15 cellular contexts compared by ENCODE assay signal in the genomic region with DNA sequence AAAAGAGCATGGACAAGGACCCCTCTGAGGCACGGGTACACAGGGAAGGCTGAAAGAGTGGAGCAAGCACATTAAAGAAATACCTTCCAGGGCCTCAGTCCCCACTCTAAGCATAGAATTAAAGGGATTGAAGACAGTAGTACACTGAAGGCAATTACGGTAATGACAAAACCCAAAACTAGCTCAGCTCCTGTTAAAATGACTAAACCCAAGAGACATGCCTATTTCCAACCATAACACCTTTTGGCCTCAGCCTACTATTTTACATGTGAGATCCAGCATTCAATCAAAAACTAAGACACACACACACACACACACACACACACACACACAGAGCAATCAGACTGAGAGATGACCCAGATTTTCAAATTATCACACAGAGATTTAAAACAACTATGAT. TPM values are rescaled to one million over a fixed set of nuclear protein-coding genes. Genes with fewer than 3 reads are reported as not detected.
A peak's percentile ranks its signal among the peaks of the same experiment; 100 is the strongest.
DNase-seq lines count a peak whose midpoint lies in the region; ATAC-seq, FAIRE-seq and TF ChIP-seq lines count a peak whose summit lies in the region.
"Had no signal": no experiment of that assay in that cellular context is flagged by ENCODE, and none has a peak within 500 bp of the region (broad histone marks: within the 10 kb centered on the region; RNA-seq: fewer than 3 reads in every experiment).

No MANE protein-coding gene starts in this region.

- RAD21 ChIA-PET in GM12878 (lab: Charles Lee; ENCODE audit: unreplicated experiment) = interaction anchor here (1.0 to 1.2 kb wide), 2 partner anchors 15 to 159 kb away, joined by 5 read pairs; no protein-coding TSS in a partner anchor

- H3K9ac ChIP-seq in GM12878 (ENCODE audit: control insufficient read depth, insufficient read depth, low read length) = no peak overlapping the region

- 46% methylated on average over 2 of the region's 2 CpGs for WGBS in GM12878 (ENCODE audit: insufficient coverage, insufficient replicate concordance, low lambda C conversion rate, missing lambda C conversion rate)

- no peak overlapping the region for H2AFZ ChIP-seq in GM23338
- no peak overlapping the region for H2AFZ ChIP-seq in GM12878 (ENCODE audit: control insufficient read depth, low read depth, low read length)

- H3K4me1 ChIP-seq in CD4-positive, CD25-positive, alpha-beta regulatory T cell (ENCODE audit: control insufficient read depth, insufficient read depth, low read length, poor library complexity, severe bottlenecking) = no peaks in the 10 kb centered on the region
- peaks cover 20% of the 10 kb centered on the region; the same call in 1 of the 2 replicates for H3K4me1 ChIP-seq in GM23338 (ENCODE audit: insufficient read depth)
- H3K4me1 ChIP-seq in GM12878 (ENCODE audit: control insufficient read depth, insufficient read depth, low read length) = no peaks in the 10 kb centered on the region

- peaks cover 89% of the 10 kb centered on the region for H3K79me2 ChIP-seq in GM23338 (replicated peaks; ENCODE audit: insufficient read depth)
- peaks cover 2% of the 10 kb centered on the region for H3K79me2 ChIP-seq in GM12878 (ENCODE audit: control insufficient read depth, insufficient read depth, low read length)

- intact Hi-C loops in GM12878 (cut with micrococcal nuclease; ENCODE audit: unreplicated experiment) = no loop called here

- H3K27ac Mint-ChIP-seq in CD4-positive, CD25-positive, alpha-beta regulatory T cell = peak overlapping the region in 2 of 3 donors; percentile 33 to 39
- H3K27ac Mint-ChIP-seq in GM23338 = no peak overlapping the region
- peak overlapping the region; percentile 56 for H3K27ac Mint-ChIP-seq in nephron progenitor cell

- no peak for FAIRE-seq in GM12878 (lab: Jason Lieb, UNC)
- FAIRE-seq: H1 had no signal

- SMC1A ChIA-PET in GM12878 (lab: Charles Lee; ENCODE audit: uncharacterized antibody, unreplicated experiment) = interaction anchor here (0.6 to 1.9 kb wide), 7 partner anchors 19 to 161 kb away, joined by 3 to 5 read pairs (median 4); no protein-coding TSS in a partner anchor

- peaks cover 20% of the 10 kb centered on the region for H3K36me3 Mint-ChIP-seq in CD4-positive, CD25-positive, alpha-beta regulatory T cell
- peaks cover 18% of the 10 kb centered on the region; the same call in 2 of the 3 replicates for H3K36me3 Mint-ChIP-seq in GM23338 (ENCODE audit: low read depth)
- H3K36me3 Mint-ChIP-seq in nephron progenitor cell (ENCODE audit: low read depth) = peaks cover 48% of the 10 kb centered on the region

- peaks cover 16% of the 10 kb centered on the region for H3K36me3 ChIP-seq in CD4-positive, CD25-positive, alpha-beta regulatory T cell (ENCODE audit: control insufficient read depth, insufficient read depth, low read length)
- no peaks in the 10 kb centered on the region for H3K36me3 ChIP-seq in GM23338 (ENCODE audit: insufficient read depth)
- peaks cover 0 to 2% of the 10 kb centered on the region in 2 experiments; a peak in 2 of 4 replicates for H3K36me3 ChIP-seq in GM12878 (ENCODE audit: control insufficient read depth in 2 of 2, insufficient read depth in 2 of 2, low read length in 1 of 2)

- no peak for TF ChIP-seq CTCF in GM23338 (conservative IDR thresholded peaks at IDR 0.05; ENCODE audit: low read depth in 2 of 2)
- no peak for TF ChIP-seq CTCF in GM12878 (IDR thresholded peaks at IDR 0.05 in 2 of 3, conservative IDR thresholded peaks at IDR 0.05 in 1 of 3; ENCODE audit: control insufficient read depth in 2 of 3, extremely low read depth in 1 of 3, insufficient read depth in 1 of 3, low read depth in 3 of 3, low read length in 3 of 3)
- TF ChIP-seq CTCF in nephron progenitor cell (IDR thresholded peaks at IDR 0.05) = no peak
- no peak for TF ChIP-seq CTCF in GM13977 (IDR thresholded peaks at IDR 0.05; ENCODE audit: extremely low read depth, insufficient read depth, missing control alignments)

- TSS peak; percentile 37 for BruUV-seq in GM12878 (replicated peaks; lab: Mats Ljungman, UMichigan)

- H3K27ac ChIP-seq in CD4-positive, CD25-positive, alpha-beta regulatory T cell (ENCODE audit: insufficient read depth, low read length, poor library complexity, severe bottlenecking) = no peak overlapping the region
- H3K27ac ChIP-seq in GM23338 (ENCODE audit: low read depth) (peak overlapping the region; percentile 35; the same call in 1 of the 2 replicates), GM12878 (ENCODE audit: control insufficient read depth, insufficient read depth) (no peak overlapping the region)

- H3F3A ChIP-seq in GM23338 (replicated peaks; ENCODE audit: low read depth) = no peaks in the 10 kb centered on the region

- no peak for TF ChIP-seq RAD21 in GM12878 (IDR thresholded peaks at IDR 0.05; ENCODE audit: insufficient read depth, low read depth, low read length)

- H3K4me2 ChIP-seq in GM23338 = no peak overlapping the region
- H3K4me2 ChIP-seq in GM12878 (ENCODE audit: control insufficient read depth, insufficient read depth) = no peak overlapping the region

- no peaks in the 10 kb centered on the region for H3K9me3 Mint-ChIP-seq in CD4-positive, CD25-positive, alpha-beta regulatory T cell
- H3K9me3 Mint-ChIP-seq in GM23338 = no peaks in the 10 kb centered on the region
- no peaks in the 10 kb centered on the region for H3K9me3 Mint-ChIP-seq in nephron progenitor cell

- no peak for DNase-seq in CD4-positive, CD25-positive, alpha-beta regulatory T cell
- DNase-seq in GM23338 (ENCODE audit: low spot score) (no peak), GM12878 (ENCODE audit: low read depth, low spot score) (no peak), nephron progenitor cell (no peak), GM13977 (ENCODE audit: low spot score) (no peak), DMS 273 treated with DMSO at 0.1 percent for 48 hours (lab: John Stamatoyannopoulos, UW) (no peak)
- DNase-seq: AML-193, DMS79 treated with DMSO at 0.1 percent for 48 hours, GDM1, NCI-H1436 treated with DMSO at 0.1 percent for 48 hours, NCI-H2081, NCI-H510A treated with DMSO at 0.1 percent for 48 hours, SIG-M5 had no signal

- POLR2A ChIA-PET in GM12878 (lab: Charles Lee) = no interaction called here

- ATAC-seq in CD4-positive, CD25-positive, alpha-beta regulatory T cell (ENCODE audit: low read depth in 2 of 2) = no peak
- ATAC-seq in GM23338 (no peak), GM12878 (no peak), HG03460 (IDR thresholded peaks at IDR 0.05; ENCODE audit: unreplicated experiment) (no peak)

- in situ Hi-C loops in GM12878 (cut with MboI) = loop anchor here (10.0 kb wide), 1 partner anchor 162 kb away; no protein-coding TSS in a partner anchor
- in situ Hi-C loops in GM13977 (cut with MboI; ENCODE audit: low pct_unique_long_range_greater_than_20kb, low sequenced_read_pairs, unreplicated experiment) = loop anchor here (10.0 to 25.0 kb wide), 2 partner anchors 162 to 484 kb away; a partner anchor contains a TSS

- TF ChIP-seq EP300 in GM12878 (IDR thresholded peaks at IDR 0.05; ENCODE audit: borderline replicate concordance in 1 of 2, control insufficient read depth in 1 of 2, low read depth in 2 of 2, low read length in 2 of 2) = no peak

- H3K4me3 Mint-ChIP-seq in CD4-positive, CD25-positive, alpha-beta regulatory T cell = no peak overlapping the region
- H3K4me3 Mint-ChIP-seq in GM23338 (no peak overlapping the region), nephron progenitor cell (no peak overlapping the region)

- CTCF ChIA-PET in GM12878 (lab: Yijun Ruan, JAX) = interaction anchor here (0.6 to 2.3 kb wide), 5 partner anchors 9 to 474 kb away, joined by 3 to 13 read pairs (median 4); no protein-coding TSS in a partner anchor

- no peaks in the 10 kb centered on the region for H3K9me2 ChIP-seq in GM23338 (ENCODE audit: insufficient read depth)

- no peaks in the 10 kb centered on the region for H3K9me3 ChIP-seq in CD4-positive, CD25-positive, alpha-beta regulatory T cell (ENCODE audit: control insufficient read depth in 2 of 2, low read length in 2 of 2)
- H3K9me3 ChIP-seq in GM12878 (replicated peaks; ENCODE audit: control insufficient read depth, insufficient read depth, low read length) = no peaks in the 10 kb centered on the region

- H3K27me3 ChIP-seq in CD4-positive, CD25-positive, alpha-beta regulatory T cell (ENCODE audit: control insufficient read depth, insufficient read depth, low read length) = no peaks in the 10 kb centered on the region
- H3K27me3 ChIP-seq in GM23338 (ENCODE audit: insufficient read depth) (no peaks in the 10 kb centered on the region), GM12878 (replicated peaks in 1 of 2; ENCODE audit: control insufficient read depth in 2 of 2, insufficient read depth in 2 of 2, low read length in 1 of 2) (no peaks in the 10 kb centered on the region)

- peaks cover 15 to 22% (median 18%) of the 10 kb centered on the region in 4 donors for H3K4me1 Mint-ChIP-seq in CD4-positive, CD25-positive, alpha-beta regulatory T cell
- peaks cover 15% of the 10 kb centered on the region for H3K4me1 Mint-ChIP-seq in GM23338
- H3K4me1 Mint-ChIP-seq in nephron progenitor cell = peaks cover 9% of the 10 kb centered on the region

- H4K20me1 ChIP-seq in GM23338 (replicated peaks; ENCODE audit: insufficient read depth) (peaks cover 21% of the 10 kb centered on the region; the same call in 1 of the 2 replicates), GM12878 (ENCODE audit: control insufficient read depth, insufficient read depth) (no peaks in the 10 kb centered on the region; the same call in 1 of the 2 replicates)

- TF ChIP-seq POLR2A in GM12878 (IDR thresholded peaks at IDR 0.05; ENCODE audit: low read depth, low read length) = no peak

- H3K4me3 ChIP-seq in CD4-positive, CD25-positive, alpha-beta regulatory T cell (ENCODE audit: low read depth, low read length) = no peak overlapping the region
- H3K4me3 ChIP-seq in GM23338 (no peak overlapping the region), GM12878 (no peak overlapping the region)

- H3K27me3 Mint-ChIP-seq in CD4-positive, CD25-positive, alpha-beta regulatory T cell = no peaks in the 10 kb centered on the region
- H3K27me3 Mint-ChIP-seq in GM23338 (ENCODE audit: insufficient read depth, low read depth, poor library complexity) (no peaks in the 10 kb centered on the region), nephron progenitor cell (ENCODE audit: low read depth, poor library complexity) (no peaks in the 10 kb centered on the region)

RNA-seq across cellular contexts. Expression of a gene that starts 19.8 kb away (rescaled TPM):
- total RNA-seq in CD4-positive, CD25-positive, alpha-beta regulatory T cell = 123 TPM
- 10 to 100 TPM; 17.0 to 24.8 (median 22.1) TPM for polyA plus RNA-seq in CD4-positive, CD25-positive, alpha-beta regulatory T cell
- 103 and 108 TPM in 2 replicates for total RNA-seq in GM23338 (2014; rRNA removed; shearing (Covaris generic))
- polyA plus RNA-seq in GM23338 (2016; fragmentation: Nextera tagmentation; extraction: Ambion mirVana) (102 and 113 TPM in 2 replicates), GM12878 (2011; rRNA removed) (29.7 and 44.3 TPM in 2 replicates), GM12878 (2014; fragmentation: Illumina TruSeq; extraction: Trizol) (80.0 and 85.6 TPM in 2 replicates), GM12878 (2014; fragmentation: Nextera tagmentation; extraction: Ambion mirVana) (10 to 100 TPM; 22.2 to 29.1 TPM), GM12878 (2014; rRNA removed) (50.1 and 65.0 TPM in 2 replicates), GM12878 (2016; fragmentation: Nextera tagmentation; extraction: Ambion mirVana) (10 to 100 TPM; 95.9 to 96.4 TPM)
- total RNA-seq in GM12878 (2013; cell fraction: nucleolus; rRNA removed) = 186 and 198 TPM in 2 replicates
- total RNA-seq in GM12878 (2014; rRNA removed) (31.9 and 35.6 TPM in 2 replicates), GM12878 (2014; rRNA removed; fragmentation: Illumina TruSeq; extraction: Trizol) (32.8 and 35.0 TPM in 2 replicates), GM12878 (2021) (145 and 147 TPM in 2 replicates)
- 38.8 TPM for polyA plus RNA-seq in GM12878 (2011; ENCODE audit: low read depth)
- polyA plus RNA-seq in GM12878 (2011; cell fraction: cytosol; rRNA removed) = 31.4 and 39.7 TPM in 2 replicates
- 92.4 and 104 TPM in 2 replicates for polyA plus RNA-seq in GM12878 (2011; cell fraction: nucleus; rRNA removed)
- 74.5 and 85.2 TPM in 2 replicates for polyA plus RNA-seq in GM12878 (2012)
- polyA minus RNA-seq in GM12878 (2011; rRNA and poly(A)+ RNA removed) = 42.6 and 45.9 TPM in 2 replicates
- 32.7 and 39.6 TPM in 2 replicates for polyA minus RNA-seq in GM12878 (2011; cell fraction: cytosol; rRNA and poly(A)+ RNA removed)
- 23.9 and 44.0 TPM in 2 replicates for polyA minus RNA-seq in GM12878 (2011; cell fraction: nucleus; rRNA and poly(A)+ RNA removed)
